ENCODE assay signal across 1 cellular context in the genomic region with DNA sequence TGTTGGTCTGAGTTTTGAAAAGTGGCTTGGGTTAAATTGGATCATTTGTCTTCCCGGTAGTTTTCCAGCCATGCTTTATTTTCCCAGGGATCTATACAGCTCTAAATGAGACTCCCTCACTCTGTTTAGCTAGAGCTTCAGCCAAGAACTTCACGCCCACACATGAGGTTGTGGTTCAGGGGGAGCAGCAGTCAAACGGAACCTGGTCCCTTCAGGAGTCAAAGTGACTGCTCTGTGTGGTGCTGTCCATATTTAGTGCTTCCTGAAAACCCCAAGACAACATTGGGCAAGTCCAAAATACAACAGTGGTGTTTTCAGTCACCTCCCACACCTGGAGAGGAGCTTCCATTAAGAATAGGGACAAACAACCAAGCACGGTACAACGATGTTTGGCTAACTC.
TF ChIP-seq lines count a peak whose summit lies in the region.

No MANE protein-coding gene starts in this region.

TF ChIP-seq in GM12878, 131 proteins besides CTCF, POLR2A, EP300 and RAD21:
- no peak for TF ChIP-seq LARP7 (IDR thresholded peaks at IDR 0.05)
- TF ChIP-seq IKZF1 (conservative IDR thresholded peaks at IDR 0.05) = no peak
- TF ChIP-seq BACH1 (IDR thresholded peaks at IDR 0.05; ENCODE audit: borderline replicate concordance) = no peak
- TF ChIP-seq EED (IDR thresholded peaks at IDR 0.05; ENCODE audit: low read depth) = peak; percentile 37; the same call in 1 of the 2 replicates
- 0 out of 4 replicates have a peak, but pooled peaks of 1 of the 2 experiments have one; percentile 12 for TF ChIP-seq IKZF2 (IDR thresholded peaks at IDR 0.05)
- TF ChIP-seq EGR1 (IDR thresholded peaks at IDR 0.05; ENCODE audit: borderline replicate concordance in 1 of 2, low read depth in 2 of 2, low read length in 2 of 2) = peak in 1 of 2 experiments; percentile 75; a peak in 1 of 3 replicates
- TF ChIP-seq NFIC (IDR thresholded peaks at IDR 0.05; ENCODE audit: low read depth, low read length) = no peak
- peak; percentile 80 for TF ChIP-seq RUNX3 (IDR thresholded peaks at IDR 0.05; ENCODE audit: low read length)
- TF ChIP-seq, protein P1, sequence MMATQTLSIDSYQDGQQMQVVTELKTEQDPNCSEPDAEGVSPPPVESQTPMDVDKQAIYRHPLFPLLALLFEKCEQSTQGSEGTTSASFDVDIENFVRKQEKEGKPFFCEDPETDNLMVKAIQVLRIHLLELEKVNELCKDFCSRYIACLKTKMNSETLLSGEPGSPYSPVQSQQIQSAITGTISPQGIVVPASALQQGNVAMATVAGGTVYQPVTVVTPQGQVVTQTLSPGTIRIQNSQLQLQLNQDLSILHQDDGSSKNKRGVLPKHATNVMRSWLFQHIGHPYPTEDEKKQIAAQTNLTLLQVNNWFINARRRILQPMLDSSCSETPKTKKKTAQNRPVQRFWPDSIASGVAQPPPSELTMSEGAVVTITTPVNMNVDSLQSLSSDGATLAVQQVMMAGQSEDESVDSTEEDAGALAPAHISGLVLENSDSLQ (IDR thresholded peaks at IDR 0.05) = no peak
- TF ChIP-seq, protein P2, sequence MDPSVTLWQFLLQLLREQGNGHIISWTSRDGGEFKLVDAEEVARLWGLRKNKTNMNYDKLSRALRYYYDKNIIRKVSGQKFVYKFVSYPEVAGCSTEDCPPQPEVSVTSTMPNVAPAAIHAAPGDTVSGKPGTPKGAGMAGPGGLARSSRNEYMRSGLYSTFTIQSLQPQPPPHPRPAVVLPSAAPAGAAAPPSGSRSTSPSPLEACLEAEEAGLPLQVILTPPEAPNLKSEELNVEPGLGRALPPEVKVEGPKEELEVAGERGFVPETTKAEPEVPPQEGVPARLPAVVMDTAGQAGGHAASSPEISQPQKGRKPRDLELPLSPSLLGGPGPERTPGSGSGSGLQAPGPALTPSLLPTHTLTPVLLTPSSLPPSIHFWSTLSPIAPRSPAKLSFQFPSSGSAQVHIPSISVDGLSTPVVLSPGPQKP (IDR thresholded peaks at IDR 0.05; ENCODE audit: low read depth, low read length) = peak; percentile 73; the same call in 1 of the 2 replicates
- TF ChIP-seq SRF (IDR thresholded peaks at IDR 0.05; ENCODE audit: low read depth in 2 of 2, low read length in 2 of 2) = peak; percentile 68 to 90; a peak in 3 of 4 replicates
